ENCODE assay signal across 23 cellular contexts in the genomic region with DNA sequence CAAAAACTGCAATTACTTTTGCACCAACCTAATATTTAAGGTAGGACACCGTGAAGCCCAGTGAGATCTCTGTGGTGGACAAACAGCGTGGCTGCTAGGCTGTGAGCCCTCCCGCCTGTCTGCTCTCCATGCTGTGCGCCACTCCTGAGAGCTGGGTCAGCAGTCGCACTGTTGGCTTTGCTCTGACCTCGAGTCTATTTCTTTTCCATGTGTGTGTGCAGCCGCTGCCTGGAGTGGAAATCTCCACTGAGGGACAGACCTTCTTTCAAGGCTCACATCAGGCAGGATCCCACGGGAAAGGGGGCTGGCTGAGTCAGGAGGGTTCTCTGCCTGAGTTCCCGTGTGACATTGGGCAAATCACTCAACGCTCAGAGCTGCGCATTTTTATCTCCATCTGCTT. TPM values are rescaled to one million over a fixed set of nuclear protein-coding genes. Genes with fewer than 3 reads are reported as not detected.
DNase-seq lines count a peak whose midpoint lies in the region; ATAC-seq, FAIRE-seq and TF ChIP-seq lines count a peak whose summit lies in the region.
"Had no signal": no experiment of that assay in that cellular context is flagged by ENCODE, and none has a peak within 500 bp of the region (broad histone marks: within the 10 kb centered on the region; RNA-seq: fewer than 3 reads in every experiment).

No MANE protein-coding gene starts in this region.

- H3K9me3 ChIP-seq in heart right ventricle (no peaks in the 10 kb centered on the region), mesenchymal stem cell (ENCODE audit: control insufficient read depth, low read length) (no peaks in the 10 kb centered on the region), vagina (no peaks in the 10 kb centered on the region), upper lobe of left lung (no peaks in the 10 kb centered on the region)
- H3K9me3 ChIP-seq: Peyer's patch, SJCRH30, spleen had no signal

- TF ChIP-seq POLR2A in vagina (IDR thresholded peaks at IDR 0.05) (no peak), upper lobe of left lung (IDR thresholded peaks at IDR 0.05) (no peak)

- FAIRE-seq in frontal cortex (lab: Jason Lieb, UNC) = no peak
- FAIRE-seq: GM12892 had no signal

- H3K4me3 ChIP-seq in heart right ventricle (no peak overlapping the region), mesenchymal stem cell (ENCODE audit: insufficient read depth in 1 of 2, low read depth in 1 of 2, low read length in 2 of 2) (no peak overlapping the region), vagina (no peak overlapping the region), upper lobe of left lung (no peak overlapping the region)
- H3K4me3 ChIP-seq: Peyer's patch, SJCRH30, spleen had no signal

- peak overlapping the region; percentile 15 to 44 for H3K18ac ChIP-seq in mesenchymal stem cell (ENCODE audit: low read depth in 1 of 2, low read length in 2 of 2)

- H3K4ac ChIP-seq in mesenchymal stem cell (ENCODE audit: low read depth in 1 of 2, low read length in 2 of 2) = peak overlapping the region in 1 of 2 experiments; percentile 35

- no peak overlapping the region for H3K4me2 ChIP-seq in mesenchymal stem cell (ENCODE audit: low read length, poor library complexity, severe bottlenecking)

- peak overlapping the region; percentile 1 to 49 for H2BK12ac ChIP-seq in mesenchymal stem cell (ENCODE audit: low read length in 2 of 2)

- H2AK5ac ChIP-seq in mesenchymal stem cell (ENCODE audit: low read length, severe bottlenecking) = peak overlapping the region; percentile 44

- TF ChIP-seq EP300 in upper lobe of left lung (IDR thresholded peaks at IDR 0.05) = no peak

- H2AFZ ChIP-seq in mesenchymal stem cell (ENCODE audit: low read depth, low read length) = no peak overlapping the region

- peaks cover 28% of the 10 kb centered on the region for H3K4me1 Mint-ChIP-seq in WTC11
- H3K4me1 Mint-ChIP-seq: activated B cell treated with CpG ODN at 0.5 μM for 24 hours; naive thymus-derived CD4-positive, alpha-beta T cell had no signal

- H2BK5ac ChIP-seq in mesenchymal stem cell (ENCODE audit: low read depth, low read length, poor library complexity, severe bottlenecking) = no peak overlapping the region

- POLR2A ChIA-PET in WTC11 (lab: Charles Lee) = interaction anchor here (1.6 kb wide), 1 partner anchor 68 kb away, joined by 7 read pairs; a partner anchor contains a TSS

- peak overlapping the region; percentile 64 for H4K91ac ChIP-seq in mesenchymal stem cell (ENCODE audit: low read length)

- H3K79me1 ChIP-seq in mesenchymal stem cell (replicated peaks; ENCODE audit: low read length, poor library complexity, severe bottlenecking) = peaks cover 21% of the 10 kb centered on the region

- no peak overlapping the region for H3K9ac ChIP-seq in mesenchymal stem cell (ENCODE audit: low read length)

- no peaks in the 10 kb centered on the region; the same call in 1 of the 2 replicates for H3K27me3 Mint-ChIP-seq in WTC11 (ENCODE audit: low read depth)
- H3K27me3 Mint-ChIP-seq: brain had no signal

- H3K9me3 Mint-ChIP-seq in WTC11 = peaks cover 7% of the 10 kb centered on the region
- H3K9me3 Mint-ChIP-seq: activated B cell treated with CpG ODN at 0.5 μM for 24 hours; CD4-positive, alpha-beta T cell; mesothelial cell of epicardium; naive thymus-derived CD4-positive, alpha-beta T cell had no signal

- H3K4me1 ChIP-seq in heart right ventricle (peaks cover 0 to 48% (median 35%) of the 10 kb centered on the region in 9 donors), mesenchymal stem cell (ENCODE audit: control insufficient read depth, insufficient read depth, low read depth, low read length) (peaks cover 21% of the 10 kb centered on the region), vagina (peaks cover 51% of the 10 kb centered on the region), upper lobe of left lung (peaks cover 0 to 28% (median 15%) of the 10 kb centered on the region in 4 donors)

- no peak overlapping the region for H3K23ac ChIP-seq in mesenchymal stem cell (ENCODE audit: low read length in 2 of 2)

- intact Hi-C loops in heart right ventricle (cut with DNase I) (loop anchor here in 5 of 10 donors (5.0 to 10.0 kb wide), 4 partner anchors 51 to 78 kb away; a partner anchor contains a TSS), vagina (cut with DNase I) (no loop called here)

- WGBS in heart right ventricle, 2 donors = 66 to 75% methylated on average over 11 of the region's 11 CpGs
- 70% methylated on average over 11 of the region's 11 CpGs for WGBS in mesenchymal stem cell
- 86 to 89% methylated on average over 11 of the region's 11 CpGs for WGBS in upper lobe of left lung, 2 donors

- peak overlapping the region; percentile 95; the same call in 1 of the 2 replicates for H3K27ac Mint-ChIP-seq in WTC11
- H3K27ac Mint-ChIP-seq: activated B cell treated with CpG ODN at 0.5 μM for 24 hours; CD4-positive, alpha-beta T cell; mesothelial cell of epicardium; naive thymus-derived CD4-positive, alpha-beta T cell had no signal

- CTCF ChIA-PET in WTC11 (lab: Charles Lee) = interaction anchor here (0.9 to 2.9 kb wide), 10 partner anchors 9 to 124 kb away, joined by 3 to 30 read pairs (median 6); no protein-coding TSS in a partner anchor

- ATAC-seq in WTC11 (no peak), heart right ventricle (peak; percentile 18 to 54 (median 39)), upper lobe of left lung (ENCODE audit: low FRiP score in 2 of 2) (no peak), HG02840 (IDR thresholded peaks at IDR 0.05; ENCODE audit: low FRiP score, unreplicated experiment) (no peak)
- ATAC-seq: naive thymus-derived CD4-positive, alpha-beta T cell had no signal

- H3K36me3 ChIP-seq in heart right ventricle (no peaks in the 10 kb centered on the region), mesenchymal stem cell (ENCODE audit: control insufficient read depth in 1 of 2, insufficient read depth in 2 of 2, low read depth in 1 of 2, low read length in 2 of 2) (peaks cover 3% of the 10 kb centered on the region in 2 experiments), vagina (no peaks in the 10 kb centered on the region), upper lobe of left lung (no peaks in the 10 kb centered on the region)
- H3K36me3 ChIP-seq: Peyer's patch, SJCRH30, spleen had no signal

- peak overlapping the region; percentile 78 for H4K8ac ChIP-seq in mesenchymal stem cell (ENCODE audit: low read length)

- no peak for TF ChIP-seq CTCF in WTC11 (IDR thresholded peaks at IDR 0.05)
- no peak for TF ChIP-seq CTCF in heart right ventricle (IDR thresholded peaks at IDR 0.05)
- no peak for TF ChIP-seq CTCF in vagina (IDR thresholded peaks at IDR 0.05)
- TF ChIP-seq CTCF in upper lobe of left lung (IDR thresholded peaks at IDR 0.05) = no peak

- no peak for DNase-seq in WTC11 (ENCODE audit: low spot score)
- DNase-seq in heart right ventricle = peak; percentile 64
- DNase-seq in mesenchymal stem cell = peak; percentile 71
- no peak for DNase-seq in vagina (ENCODE audit: extremely low spot score in 2 of 2)
- no peak for DNase-seq in frontal cortex (ENCODE audit: low spot score in 2 of 2)
- no peak for DNase-seq in upper lobe of left lung
- DNase-seq: activated B cell treated with CpG ODN at 0.5 μM for 24 hours; activated CD4-positive, alpha-beta T cell treated with anti-CD3 and anti-CD28 coated beads, Interleukin-2, amount 50 U/mL, for 1 hour; activated T-cell treated with anti-CD3 and anti-CD28 coated beads, Interleukin-2, amount 50 U/mL, for 48 hours; CD4-positive, alpha-beta T cell; left colon; naive thymus-derived CD4-positive, alpha-beta T cell; NCI-H2029; NCI-H2227 treated with DMSO at 0.1 percent for 48 hours; Peyer's patch; retina; SJCRH30; spleen; stimulated activated CD4-positive, alpha-beta T cell treated with anti-CD3 and anti-CD28 coated beads, Interleukin-4, amount 100 ng/mL, for 1 hour had no signal

- no peak overlapping the region for H2BK120ac ChIP-seq in mesenchymal stem cell (ENCODE audit: low read depth, low read length)

- no peak overlapping the region for H3K14ac ChIP-seq in mesenchymal stem cell (ENCODE audit: low read length in 2 of 2)

- H3K4me3 Mint-ChIP-seq in WTC11 = no peak overlapping the region
- H3K4me3 Mint-ChIP-seq: activated B cell treated with CpG ODN at 0.5 μM for 24 hours; brain; CD4-positive, alpha-beta T cell; mesothelial cell of epicardium; naive thymus-derived CD4-positive, alpha-beta T cell had no signal

- H3K27ac ChIP-seq in heart right ventricle (peak overlapping the region in 8 of 10 donors; percentile 44 to 81 (median 70)), mesenchymal stem cell (ENCODE audit: low read length, poor library complexity, severe bottlenecking) (no peak overlapping the region), vagina (peak overlapping the region; percentile 39), upper lobe of left lung (no peak overlapping the region)
- H3K27ac ChIP-seq: SJCRH30, spleen had no signal

- H2BK15ac ChIP-seq in mesenchymal stem cell (ENCODE audit: low read depth, poor library complexity, severe bottlenecking) = no peak overlapping the region

- H3K36me3 Mint-ChIP-seq in WTC11 = no peaks in the 10 kb centered on the region
- H3K36me3 Mint-ChIP-seq: brain; mesothelial cell of epicardium; naive thymus-derived CD4-positive, alpha-beta T cell had no signal

- H3K27me3 ChIP-seq in heart right ventricle = no peaks in the 10 kb centered on the region
- no peaks in the 10 kb centered on the region for H3K27me3 ChIP-seq in mesenchymal stem cell (ENCODE audit: control insufficient read depth in 1 of 2, insufficient read depth in 1 of 2, low read length in 2 of 2)
- H3K27me3 ChIP-seq in vagina = no peaks in the 10 kb centered on the region
- H3K27me3 ChIP-seq in upper lobe of left lung = no peaks in the 10 kb centered on the region
- H3K27me3 ChIP-seq: Peyer's patch had no signal

TF ChIP-seq in WTC11, 78 proteins besides CTCF, POLR2A, EP300 and RAD21 (continues in another document):
- TF ChIP-seq GABPB1 (CRISPR knock-in tag; IDR thresholded peaks at IDR 0.05) = no peak
- TF ChIP-seq, protein P1, sequence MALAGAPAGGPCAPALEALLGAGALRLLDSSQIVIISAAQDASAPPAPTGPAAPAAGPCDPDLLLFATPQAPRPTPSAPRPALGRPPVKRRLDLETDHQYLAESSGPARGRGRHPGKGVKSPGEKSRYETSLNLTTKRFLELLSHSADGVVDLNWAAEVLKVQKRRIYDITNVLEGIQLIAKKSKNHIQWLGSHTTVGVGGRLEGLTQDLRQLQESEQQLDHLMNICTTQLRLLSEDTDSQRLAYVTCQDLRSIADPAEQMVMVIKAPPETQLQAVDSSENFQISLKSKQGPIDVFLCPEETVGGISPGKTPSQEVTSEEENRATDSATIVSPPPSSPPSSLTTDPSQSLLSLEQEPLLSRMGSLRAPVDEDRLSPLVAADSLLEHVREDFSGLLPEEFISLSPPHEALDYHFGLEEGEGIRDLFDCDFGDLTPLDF (CRISPR knock-in tag; IDR thresholded peaks at IDR 0.05) = no peak
- no peak for TF ChIP-seq ATF1 (CRISPR knock-in tag; IDR thresholded peaks at IDR 0.05)

RNA-seq across cellular contexts. Expression of a gene that starts 27.1 kb away (rescaled TPM):
- total RNA-seq in WTC11 (2021) (5.4 to 6.5 TPM (median 6.0 TPM) in 3 replicates), heart right ventricle (10 to 100 TPM in 1 of 10 donors, 1 to 10 TPM in 9; 1.6 to 21.8 (median 2.7) TPM), vagina (38.1 TPM), frontal cortex (0.41 TPM), upper lobe of left lung (10 to 100 TPM in 2 of 6 donors, 1 to 10 TPM in 4; 2.1 to 36.7 (median 5.1) TPM)
- polyA plus RNA-seq in heart right ventricle = 10 to 100 TPM in 1 of 2 donors, 1 to 10 TPM in 1; 6.3 to 50.2 TPM
- 45.9 TPM for polyA plus RNA-seq in mesenchymal stem cell (2013, experiment 1 of 2)
- 43.6 TPM for polyA plus RNA-seq in mesenchymal stem cell (2013, experiment 2 of 2)
- total RNA-seq: activated B cell treated with CpG ODN at 0.5 μM for 24 hours; CD4-positive, alpha-beta T cell had no signal

Comparison
In these comparisons a context has a peak if more than half of its experiments do, and no peak if none do; other contexts are left out.
1. ATAC-seq: peak in heart right ventricle (8 of 8); none in WTC11 (single experiment), upper lobe of left lung (0 of 2) and HG02840 (single experiment).
2. DNase-seq: peak in heart right ventricle (2 of 2) and mesenchymal stem cell (single experiment); none in WTC11 (single experiment), vagina (0 of 2), frontal cortex (0 of 2) and upper lobe of left lung (0 of 2).
3. H3K27ac ChIP-seq: peak in heart right ventricle (8 of 10) and vagina (single experiment); none in mesenchymal stem cell (single experiment) and upper lobe of left lung (0 of 4).